In genomic region chr5:56337715-56338319, GRCh38 we compare ENCODE assay signal across 23 cellular contexts.
"Had no signal": no experiment of that assay in that cellular context is flagged by ENCODE, and none has a peak within 500 bp of the region (broad histone marks: within the 10 kb centered on the region; RNA-seq: fewer than 3 reads in every experiment).

No MANE protein-coding gene starts in this region.

- H3K4me3 Mint-ChIP-seq: activated CD4-positive, alpha-beta memory T cell treated with anti-CD3 and anti-CD28 coated beads, Interleukin-2, amount 10 ng/mL, durations not matched to agents 7 days and 5 days; activated CD4-positive, alpha-beta T cell treated with anti-CD3 and anti-CD28 coated beads, Interleukin-2, amount 10 ng/mL, durations not matched to agents 24 days and 14 days; activated naive CD4-positive, alpha-beta T cell treated with anti-CD3 and anti-CD28 coated beads, Interleukin-2, amount 50 U/mL, for 24 hours; activated T-cell treated with anti-CD3 and anti-CD28 coated beads, Interleukin-2, amount 50 U/mL, for 72 hours; central memory CD8-positive, alpha-beta T cell; endodermal cell; naive thymus-derived CD4-positive, alpha-beta T cell had no signal

- H3K36me3 ChIP-seq: colonic mucosa, lower lobe of right lung, sigmoid colon, thyroid gland had no signal

- H3K9me3 ChIP-seq: colonic mucosa, sigmoid colon, thyroid gland had no signal

- DNase-seq: activated CD4-positive, alpha-beta memory T cell treated with anti-CD3 and anti-CD28 coated beads, Interleukin-2, amount 10 ng/mL, durations not matched to agents 7 days and 5 days; activated CD4-positive, alpha-beta T cell treated with anti-CD3 and anti-CD28 coated beads, Interleukin-2, amount 10 ng/mL, durations not matched to agents 24 days and 14 days; activated CD4-positive, CD25-positive, alpha-beta regulatory T cell; activated effector memory CD4-positive, alpha-beta T cell treated with anti-CD3 and anti-CD28 coated beads, Interleukin-2, amount 50 U/mL, for 16 hours; activated T-cell treated with anti-CD3 and anti-CD28 coated beads, Interleukin-2, amount 50 U/mL, for 72 hours; aorta; colonic mucosa; endodermal cell; foreskin fibroblast; kidney; lower lobe of right lung; naive thymus-derived CD4-positive, alpha-beta T cell; retina; sigmoid colon; stimulated activated CD4-positive, alpha-beta T cell treated with anti-CD3 and anti-CD28 coated beads, Interleukin-2, amount 100 ng/mL, for 48 hours; stimulated activated CD8-positive, alpha-beta memory T cell treated with anti-CD3 and anti-CD28 coated beads, Interleukin-4, amount 100 ng/mL, for 48 hours; stimulated activated naive CD4-positive, alpha-beta T cell; thyroid gland had no signal

- H3K27ac Mint-ChIP-seq: activated CD4-positive, alpha-beta memory T cell treated with anti-CD3 and anti-CD28 coated beads, Interleukin-2, amount 10 ng/mL, durations not matched to agents 7 days and 5 days; activated CD4-positive, alpha-beta T cell treated with anti-CD3 and anti-CD28 coated beads, Interleukin-2, amount 10 ng/mL, durations not matched to agents 24 days and 14 days; activated T-cell treated with anti-CD3 and anti-CD28 coated beads, Interleukin-2, amount 50 U/mL, for 72 hours; endodermal cell; naive thymus-derived CD4-positive, alpha-beta T cell; progenitor cell of endocrine pancreas had no signal

- H3K27ac ChIP-seq: colonic mucosa, epithelial cell of prostate, lower lobe of right lung, sigmoid colon, thyroid gland had no signal

- H3K27me3 Mint-ChIP-seq: activated CD4-positive, alpha-beta memory T cell treated with anti-CD3 and anti-CD28 coated beads, Interleukin-2, amount 10 ng/mL, durations not matched to agents 7 days and 5 days; activated CD4-positive, alpha-beta T cell treated with anti-CD3 and anti-CD28 coated beads, Interleukin-2, amount 10 ng/mL, durations not matched to agents 24 days and 14 days; activated naive CD4-positive, alpha-beta T cell treated with anti-CD3 and anti-CD28 coated beads, Interleukin-2, amount 50 U/mL, for 24 hours; naive thymus-derived CD4-positive, alpha-beta T cell had no signal

- H3K27me3 ChIP-seq: colonic mucosa, sigmoid colon, thyroid gland had no signal

- H3K4me1 ChIP-seq: colonic mucosa, lower lobe of right lung, sigmoid colon, thyroid gland had no signal

- H3K9me3 Mint-ChIP-seq: activated naive CD4-positive, alpha-beta T cell treated with anti-CD3 and anti-CD28 coated beads, Interleukin-2, amount 50 U/mL, for 24 hours had no signal

- ATAC-seq: activated T-cell treated with anti-CD3 and anti-CD28 coated beads, Interleukin-2, amount 50 U/mL, for 72 hours; left lobe of liver; lower lobe of right lung; naive thymus-derived CD4-positive, alpha-beta T cell had no signal

- H3K4me3 ChIP-seq: colonic mucosa, lower lobe of right lung, sigmoid colon, thyroid gland had no signal

- H3K4me1 Mint-ChIP-seq: activated CD4-positive, alpha-beta memory T cell treated with anti-CD3 and anti-CD28 coated beads, Interleukin-2, amount 10 ng/mL, durations not matched to agents 7 days and 5 days; central memory CD8-positive, alpha-beta T cell; endodermal cell had no signal
